In genomic region chr19:1123885-1124677, GRCh38 we compare ENCODE assay signal across 20 cellular contexts.
"Had no signal": no experiment of that assay in that cellular context is flagged by ENCODE, and none has a peak within 500 bp of the region (broad histone marks: within the 10 kb centered on the region; RNA-seq: fewer than 3 reads in every experiment).

No MANE protein-coding gene starts in this region.

- DNase-seq: activated CD4-positive, alpha-beta memory T cell treated with anti-CD3 and anti-CD28 coated beads, Interleukin-2, amount 10 ng/mL, durations not matched to agents 7 days and 5 days; activated CD4-positive, alpha-beta T cell treated with anti-CD3 and anti-CD28 coated beads for 4 hours; activated effector memory CD4-positive, alpha-beta T cell treated with anti-CD3 and anti-CD28 coated beads, Interleukin-2, amount 50 U/mL, for 16 hours; activated T-cell treated with anti-CD3 and anti-CD28 coated beads, Interleukin-2, amount 50 U/mL, for 48 hours; gastrocnemius medialis; heart right ventricle; naive thymus-derived CD4-positive, alpha-beta T cell; posterior cingulate gyrus; retina; small intestine; stimulated activated CD4-positive, alpha-beta T cell treated with anti-CD3 and anti-CD28 coated beads, Interleukin-4, amount 100 ng/mL, for 4 hours; stimulated activated CD8-positive, alpha-beta memory T cell treated with anti-CD3 and anti-CD28 coated beads, Interleukin-4, amount 100 ng/mL, for 48 hours; stimulated activated naive CD4-positive, alpha-beta T cell treated with Interleukin-2 at 50 U/mL for 16 hours; substantia nigra had no signal

- H3K27me3 Mint-ChIP-seq: activated CD4-positive, alpha-beta memory T cell treated with anti-CD3 and anti-CD28 coated beads, Interleukin-2, amount 10 ng/mL, durations not matched to agents 7 days and 5 days; brain; naive thymus-derived CD4-positive, alpha-beta T cell; T-helper 17 cell had no signal

- H3K27ac Mint-ChIP-seq: activated CD4-positive, alpha-beta memory T cell treated with anti-CD3 and anti-CD28 coated beads, Interleukin-2, amount 10 ng/mL, durations not matched to agents 7 days and 5 days; brain had no signal

- H3K9me3 Mint-ChIP-seq: activated CD4-positive, alpha-beta memory T cell treated with anti-CD3 and anti-CD28 coated beads, Interleukin-2, amount 10 ng/mL, durations not matched to agents 7 days and 5 days; activated naive CD4-positive, alpha-beta T cell treated with anti-CD3 and anti-CD28 coated beads, Interleukin-2, amount 50 U/mL, for 72 hours; brain; naive thymus-derived CD4-positive, alpha-beta T cell had no signal

- H3K27ac ChIP-seq: epithelial cell of prostate, gastrocnemius medialis, heart right ventricle had no signal

- ATAC-seq: gastrocnemius medialis; naive thymus-derived CD4-positive, alpha-beta T cell; T-helper 17 cell had no signal

- H3K4me3 Mint-ChIP-seq: activated CD4-positive, alpha-beta memory T cell treated with anti-CD3 and anti-CD28 coated beads, Interleukin-2, amount 10 ng/mL, durations not matched to agents 7 days and 5 days; brain; naive thymus-derived CD4-positive, alpha-beta T cell; T-helper 17 cell had no signal

- H3K27me3 ChIP-seq: gastrocnemius medialis, heart right ventricle, tibial nerve had no signal

- H3K4me3 ChIP-seq: gastrocnemius medialis, heart right ventricle, mucosa of descending colon, tibial nerve had no signal

- H3K4me1 Mint-ChIP-seq: brain had no signal

- H3K9me3 ChIP-seq: gastrocnemius medialis, heart right ventricle, mucosa of descending colon, tibial nerve had no signal
